In genomic region chr12:45407967-45408743, GRCh38 we compare ENCODE assay signal across 19 cellular contexts.
DNase-seq lines count a peak whose midpoint lies in the region; ATAC-seq, FAIRE-seq and TF ChIP-seq lines count a peak whose summit lies in the region.
"Had no signal": no experiment of that assay in that cellular context is flagged by ENCODE, and none has a peak within 500 bp of the region (broad histone marks: within the 10 kb centered on the region; RNA-seq: fewer than 3 reads in every experiment).

No MANE protein-coding gene starts in this region.

- H3K4me2 ChIP-seq in DOHH2 (ENCODE audit: low read length): peak overlapping the region; percentile 15
- H3K4me2 ChIP-seq: SK-N-SH had no signal

- no peak for TF ChIP-seq CTCF in DOHH2 (IDR thresholded peaks at IDR 0.05; ENCODE audit: low read depth, low read length, poor library complexity, severe bottlenecking)
- TF ChIP-seq CTCF in VCaP (conservative IDR thresholded peaks at IDR 0.05): no peak

- no peak for DNase-seq in HTR-8/SVneo (ENCODE audit: insufficient read length, low spot score)
- no peak for DNase-seq in activated CD8-positive, alpha-beta memory T cell treated with anti-CD3 and anti-CD28 coated beads, Interleukin-2, amount 50 U/mL, for 48 hours
- DNase-seq in D341Med (ENCODE audit: low spot score): no peak
- no peak for DNase-seq in stimulated activated naive CD8-positive, alpha-beta T cell treated with anti-CD3 and anti-CD28 coated beads, Interleukin-15, Interleukin-2, amounts not matched to agents 100 U/mL and 50 U/mL, for 24 hours
- DNase-seq: activated CD4-positive, alpha-beta T cell treated with anti-CD3 and anti-CD28 coated beads, Interleukin-2, amount 50 U/mL, for 4 hours; activated CD4-positive, CD25-positive, alpha-beta regulatory T cell; activated naive CD8-positive, alpha-beta T cell treated with anti-CD3 and anti-CD28 coated beads, Interleukin-2, amount 10 ng/mL, durations not matched to agents 7 days and 5 days; CD4-positive, CD25-positive, alpha-beta regulatory T cell; head of caudate nucleus; mesendoderm; MG63; NCI-H1417 treated with DMSO at 0.1 percent for 48 hours; SK-N-SH had no signal

- no peaks in the 10 kb centered on the region for H4K20me1 ChIP-seq in DOHH2 (ENCODE audit: control insufficient read depth, insufficient read depth, low read depth, low read length)

- H3K27ac ChIP-seq in DOHH2 (ENCODE audit: low read depth, low read length) (peak overlapping the region; percentile 86), VCaP (peak overlapping the region; percentile 38; the same call in 1 of the 2 replicates), skeletal muscle tissue (ENCODE audit: low read depth, low read length) (peak overlapping the region; percentile 83)
- H3K27ac ChIP-seq: neutrophil, prostate gland had no signal

- ATAC-seq in stimulated activated naive CD8-positive, alpha-beta T cell treated with anti-CD3 and anti-CD28 coated beads, Interleukin-15, Interleukin-2, amounts not matched to agents 100 U/mL and 50 U/mL, for 24 hours: no peak

- peak overlapping the region in 1 of 3 donors; percentile 4 for H3K9ac ChIP-seq in skeletal muscle tissue (ENCODE audit: low read depth in 1 of 3, low read length in 3 of 3)
- H3K9ac ChIP-seq: SK-N-SH had no signal

- H3K4me1 ChIP-seq in DOHH2 (ENCODE audit: control insufficient read depth, low read length): peaks cover 65% of the 10 kb centered on the region
- H3K4me1 ChIP-seq in skeletal muscle tissue (ENCODE audit: control insufficient read depth in 3 of 3, insufficient read depth in 3 of 3, low read length in 3 of 3): peaks cover 23 to 30% (median 25%) of the 10 kb centered on the region in 3 donors
- H3K4me1 ChIP-seq: prostate gland had no signal

- no peaks in the 10 kb centered on the region for H3K9me2 ChIP-seq in DOHH2 (replicated peaks; ENCODE audit: control insufficient read depth, low read length)
- H3K9me2 ChIP-seq: SK-N-SH had no signal

- H3K36me3 ChIP-seq in DOHH2 (ENCODE audit: control insufficient read depth, low read length): peaks cover 52% of the 10 kb centered on the region
- H3K36me3 ChIP-seq in skeletal muscle tissue (ENCODE audit: control insufficient read depth in 3 of 3, insufficient read depth in 3 of 3, low read length in 3 of 3): peaks cover 38 to 66% (median 50%) of the 10 kb centered on the region in 3 donors
- H3K36me3 ChIP-seq: prostate gland had no signal

- no peaks in the 10 kb centered on the region for H3K9me3 ChIP-seq in DOHH2 (ENCODE audit: control insufficient read depth, insufficient read depth, low read length)
- no peaks in the 10 kb centered on the region for H3K9me3 ChIP-seq in skeletal muscle tissue (ENCODE audit: control insufficient read depth in 3 of 3, low read length in 3 of 3)
- H3K9me3 ChIP-seq: MG63, neutrophil, prostate gland, SK-N-SH had no signal

- H3K4me3 ChIP-seq in DOHH2 (ENCODE audit: low read length) (no peak overlapping the region; the same call in 1 of the 2 replicates), skeletal muscle tissue (ENCODE audit: low read length in 3 of 3) (no peak overlapping the region)
- H3K4me3 ChIP-seq: MG63, prostate gland, skin epidermis had no signal

- FAIRE-seq in HTR-8/SVneo (lab: Jason Lieb, UNC): peak; percentile 28

- no peaks in the 10 kb centered on the region for H3K27me3 ChIP-seq in DOHH2 (ENCODE audit: control insufficient read depth, low read length)
- no peaks in the 10 kb centered on the region for H3K27me3 ChIP-seq in skeletal muscle tissue (ENCODE audit: control insufficient read depth in 3 of 3, insufficient read depth in 3 of 3, low read length in 3 of 3)
- H3K27me3 ChIP-seq: MG63, neutrophil had no signal

- H3K79me2 ChIP-seq in DOHH2 (ENCODE audit: control insufficient read depth, low read length): no peaks in the 10 kb centered on the region

- H3F3A ChIP-seq in DOHH2 (ENCODE audit: control insufficient read depth, insufficient read depth): peaks cover 4% of the 10 kb centered on the region
